In genomic region chr18:77067315-77068061, GRCh38 we compare ENCODE assay signal across 1 cellular context.
TF ChIP-seq lines count a peak whose summit lies in the region.

No MANE protein-coding gene starts in this region.

TF ChIP-seq in A549, 52 proteins besides CTCF, POLR2A, EP300 and RAD21 (continued from another document):
- TF ChIP-seq BCL3 (IDR thresholded peaks at IDR 0.05), result peak; percentile 52; the same call in 1 of the 3 replicates
- no peak for TF ChIP-seq HOXB5 (CRISPR knock-in tag; IDR thresholded peaks at IDR 0.05)
- TF ChIP-seq HOXB13 (CRISPR knock-in tag; IDR thresholded peaks at IDR 0.05; ENCODE audit: low read depth), result no peak
- TF ChIP-seq, protein P1, sequence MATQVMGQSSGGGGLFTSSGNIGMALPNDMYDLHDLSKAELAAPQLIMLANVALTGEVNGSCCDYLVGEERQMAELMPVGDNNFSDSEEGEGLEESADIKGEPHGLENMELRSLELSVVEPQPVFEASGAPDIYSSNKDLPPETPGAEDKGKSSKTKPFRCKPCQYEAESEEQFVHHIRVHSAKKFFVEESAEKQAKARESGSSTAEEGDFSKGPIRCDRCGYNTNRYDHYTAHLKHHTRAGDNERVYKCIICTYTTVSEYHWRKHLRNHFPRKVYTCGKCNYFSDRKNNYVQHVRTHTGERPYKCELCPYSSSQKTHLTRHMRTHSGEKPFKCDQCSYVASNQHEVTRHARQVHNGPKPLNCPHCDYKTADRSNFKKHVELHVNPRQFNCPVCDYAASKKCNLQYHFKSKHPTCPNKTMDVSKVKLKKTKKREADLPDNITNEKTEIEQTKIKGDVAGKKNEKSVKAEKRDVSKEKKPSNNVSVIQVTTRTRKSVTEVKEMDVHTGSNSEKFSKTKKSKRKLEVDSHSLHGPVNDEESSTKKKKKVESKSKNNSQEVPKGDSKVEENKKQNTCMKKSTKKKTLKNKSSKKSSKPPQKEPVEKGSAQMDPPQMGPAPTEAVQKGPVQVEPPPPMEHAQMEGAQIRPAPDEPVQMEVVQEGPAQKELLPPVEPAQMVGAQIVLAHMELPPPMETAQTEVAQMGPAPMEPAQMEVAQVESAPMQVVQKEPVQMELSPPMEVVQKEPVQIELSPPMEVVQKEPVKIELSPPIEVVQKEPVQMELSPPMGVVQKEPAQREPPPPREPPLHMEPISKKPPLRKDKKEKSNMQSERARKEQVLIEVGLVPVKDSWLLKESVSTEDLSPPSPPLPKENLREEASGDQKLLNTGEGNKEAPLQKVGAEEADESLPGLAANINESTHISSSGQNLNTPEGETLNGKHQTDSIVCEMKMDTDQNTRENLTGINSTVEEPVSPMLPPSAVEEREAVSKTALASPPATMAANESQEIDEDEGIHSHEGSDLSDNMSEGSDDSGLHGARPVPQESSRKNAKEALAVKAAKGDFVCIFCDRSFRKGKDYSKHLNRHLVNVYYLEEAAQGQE (IDR thresholded peaks at IDR 0.05), result no peak
- no peak for TF ChIP-seq EHMT2 (IDR thresholded peaks at IDR 0.05; ENCODE audit: low read depth)
- TF ChIP-seq ZNF302 (CRISPR knock-in tag; IDR thresholded peaks at IDR 0.05), result no peak
- TF ChIP-seq CBX8 (IDR thresholded peaks at IDR 0.05), result no peak
- TF ChIP-seq ZC3H11A (IDR thresholded peaks at IDR 0.05), result no peak
- no peak for TF ChIP-seq POLR2AphosphoS2 (conservative IDR thresholded peaks at IDR 0.05; ENCODE audit: low read length)
- no peak for TF ChIP-seq HES2 (IDR thresholded peaks at IDR 0.05)
- no peak for TF ChIP-seq CHD2 (IDR thresholded peaks at IDR 0.05; ENCODE audit: low read length, partially characterized antibody)
- TF ChIP-seq FOSL2 (IDR thresholded peaks at IDR 0.05), result peak; percentile 65
- TF ChIP-seq FOSL2 (CRISPR knock-in tag; IDR thresholded peaks at IDR 0.05), result peak; percentile 87
- TF ChIP-seq, protein P2, sequence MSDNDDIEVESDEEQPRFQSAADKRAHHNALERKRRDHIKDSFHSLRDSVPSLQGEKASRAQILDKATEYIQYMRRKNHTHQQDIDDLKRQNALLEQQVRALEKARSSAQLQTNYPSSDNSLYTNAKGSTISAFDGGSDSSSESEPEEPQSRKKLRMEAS (IDR thresholded peaks at IDR 0.05), result peak; percentile 50; the same call in 1 of the 2 replicates
- TF ChIP-seq USF2 (IDR thresholded peaks at IDR 0.05), result no peak
- TF ChIP-seq TFCP2L1 (CRISPR knock-in tag; IDR thresholded peaks at IDR 0.05), result no peak
- no peak for TF ChIP-seq NR3C1 (IDR thresholded peaks at IDR 0.05)
- TF ChIP-seq MAZ (IDR thresholded peaks at IDR 0.05; ENCODE audit: borderline replicate concordance, low read depth, low read length), result no peak
- TF ChIP-seq NFE2L2 (conservative IDR thresholded peaks at IDR 0.05; ENCODE audit: low read length), result no peak
- TF ChIP-seq JUN (IDR thresholded peaks at IDR 0.05), result peak; percentile 44 to 59; a peak in 3 of 5 replicates
- TF ChIP-seq MAFK (IDR thresholded peaks at IDR 0.05; ENCODE audit: partially characterized antibody), result no peak
- TF ChIP-seq E2F6 (IDR thresholded peaks at IDR 0.05; ENCODE audit: borderline replicate concordance, low read depth), result 0 out of 2 replicates have a peak, but pooled peaks have one; percentile 31
- TF ChIP-seq EHF (CRISPR knock-in tag; IDR thresholded peaks at IDR 0.05), result no peak
- no peak for TF ChIP-seq ELK1 (IDR thresholded peaks at IDR 0.05; ENCODE audit: low read depth, low read length)
- TF ChIP-seq HOXA7 (CRISPR knock-in tag; IDR thresholded peaks at IDR 0.05), result no peak
- no peak for TF ChIP-seq KDM1A (IDR thresholded peaks at IDR 0.05; ENCODE audit: low read depth)
- no peak for TF ChIP-seq BHLHE40 (IDR thresholded peaks at IDR 0.05; ENCODE audit: low read depth, low read length)
- TF ChIP-seq FOXS1 (CRISPR knock-in tag; IDR thresholded peaks at IDR 0.05), result no peak
- no peak for TF ChIP-seq RNF2 (IDR thresholded peaks at IDR 0.05; ENCODE audit: borderline replicate concordance, low read depth)
- no peak for TF ChIP-seq RARB (CRISPR knock-in tag; IDR thresholded peaks at IDR 0.05)
- TF ChIP-seq, protein P3, sequence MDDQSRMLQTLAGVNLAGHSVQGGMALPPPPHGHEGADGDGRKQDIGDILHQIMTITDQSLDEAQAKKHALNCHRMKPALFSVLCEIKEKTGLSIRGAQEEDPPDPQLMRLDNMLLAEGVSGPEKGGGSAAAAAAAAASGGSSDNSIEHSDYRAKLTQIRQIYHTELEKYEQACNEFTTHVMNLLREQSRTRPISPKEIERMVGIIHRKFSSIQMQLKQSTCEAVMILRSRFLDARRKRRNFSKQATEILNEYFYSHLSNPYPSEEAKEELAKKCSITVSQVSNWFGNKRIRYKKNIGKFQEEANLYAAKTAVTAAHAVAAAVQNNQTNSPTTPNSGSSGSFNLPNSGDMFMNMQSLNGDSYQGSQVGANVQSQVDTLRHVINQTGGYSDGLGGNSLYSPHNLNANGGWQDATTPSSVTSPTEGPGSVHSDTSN (IDR thresholded peaks at IDR 0.05), result no peak
- TF ChIP-seq CHD4 (IDR thresholded peaks at IDR 0.05; ENCODE audit: borderline replicate concordance), result no peak
